In genomic region chr3:161770532-161771386, GRCh38 we compare ENCODE assay signal across 10 cellular contexts.
DNase-seq lines count a peak whose midpoint lies in the region; ATAC-seq and TF ChIP-seq lines count a peak whose summit lies in the region.
"Had no signal": no experiment of that assay in that cellular context is flagged by ENCODE, and none has a peak within 500 bp of the region (broad histone marks: within the 10 kb centered on the region; RNA-seq: fewer than 3 reads in every experiment).

No MANE protein-coding gene starts in this region.

- H3K4me2 ChIP-seq in KMS-11 (peak overlapping the region; percentile 55), trophoblast cell (ENCODE audit: low read length) (no peak overlapping the region)

- H3K36me3 ChIP-seq in KMS-11 (ENCODE audit: insufficient read depth) (no peaks in the 10 kb centered on the region), trophoblast cell (ENCODE audit: control insufficient read depth in 1 of 2, insufficient read depth in 2 of 2, low read length in 2 of 2) (no peaks in the 10 kb centered on the region)

- CTCF ChIA-PET in Calu3 (lab: Charles Lee) = no interaction called here
- CTCF ChIA-PET in HEK293T (lab: Yijun Ruan, JAX) = no interaction called here

- TF ChIP-seq CTCF in KMS-11 (conservative IDR thresholded peaks at IDR 0.05; ENCODE audit: low read depth, low read length) (no peak), Calu3 (IDR thresholded peaks at IDR 0.05; ENCODE audit: unreplicated experiment) (no peak)

- no peak overlapping the region for H2BK120ac ChIP-seq in trophoblast cell (ENCODE audit: insufficient read depth, low read length, poor library complexity)

- H2BK5ac ChIP-seq in trophoblast cell (ENCODE audit: low read depth, low read length, poor library complexity) = no peak overlapping the region

- no peak overlapping the region for H3K4me3 Mint-ChIP-seq in Calu3 (ENCODE audit: low read depth, unreplicated experiment)

- POLR2A ChIA-PET in HEK293T (lab: Yijun Ruan, JAX) = no interaction called here

- intact Hi-C loops in Calu3 (cut with micrococcal nuclease; ENCODE audit: unreplicated experiment) = no loop called here

- peak; percentile 84 for ATAC-seq in HG02571 (IDR thresholded peaks at IDR 0.05; ENCODE audit: unreplicated experiment)

- no CpG with 5 or more reads among the region's 3 CpGs for WGBS in trophoblast cell (ENCODE audit: extremely low coverage, insufficient coverage, insufficient read length)

- H3K4ac ChIP-seq in trophoblast cell (ENCODE audit: low read depth, low read length) = no peak overlapping the region

- H3K36me3 Mint-ChIP-seq in Calu3 (ENCODE audit: insufficient read depth, unreplicated experiment) = no peaks in the 10 kb centered on the region

- H3K18ac ChIP-seq in trophoblast cell (ENCODE audit: low read length) = no peak overlapping the region

- H3K9ac ChIP-seq in KMS-11 = peak overlapping the region; percentile 29; the same call in 1 of the 2 replicates
- no peak overlapping the region for H3K9ac ChIP-seq in trophoblast cell (ENCODE audit: low read length)
- H3K9ac ChIP-seq: parathyroid adenoma had no signal

- peaks cover 3% of the 10 kb centered on the region for H3K9me3 Mint-ChIP-seq in Calu3 (ENCODE audit: low read depth, unreplicated experiment)

- H4K20me1 ChIP-seq in KMS-11 (ENCODE audit: insufficient read depth) = no peaks in the 10 kb centered on the region

- DNase-seq in DMS53 (lab: John Stamatoyannopoulos, UW) (peak; percentile 25), DMS53 treated with DMSO at 0.1 percent for 48 hours (lab: John Stamatoyannopoulos, UW; ENCODE audit: unreplicated experiment) (no peak), trophoblast cell (no peak), Calu3 (no peak), HEK293T (ENCODE audit: extremely low spot score) (no peak), NAMALWA (ENCODE audit: low spot score) (no peak)
- DNase-seq: activated CD4-positive, alpha-beta T cell treated with anti-CD3 and anti-CD28 coated beads, Interleukin-2, amount 50 U/mL, for 48 hours had no signal

- H3K79me2 ChIP-seq in KMS-11 (ENCODE audit: insufficient read depth, low read depth) (no peaks in the 10 kb centered on the region), trophoblast cell (ENCODE audit: control insufficient read depth, insufficient read depth, low read length, poor library complexity) (no peaks in the 10 kb centered on the region)
- H3K79me2 ChIP-seq: parathyroid adenoma had no signal

- no peak overlapping the region for H4K91ac ChIP-seq in trophoblast cell (ENCODE audit: low read depth, low read length)

- peak overlapping the region; percentile 23 for H4K8ac ChIP-seq in trophoblast cell (ENCODE audit: low read depth, low read length)

- H2AK5ac ChIP-seq in trophoblast cell (ENCODE audit: low read length) = no peak overlapping the region

- no peak overlapping the region for H3K14ac ChIP-seq in trophoblast cell (ENCODE audit: low read length)

- no peak overlapping the region for H3K23ac ChIP-seq in trophoblast cell (ENCODE audit: low read length)

- H3K9me3 ChIP-seq in trophoblast cell (ENCODE audit: insufficient read depth, low read depth, low read length) = no peaks in the 10 kb centered on the region

- H3K27me3 Mint-ChIP-seq in Calu3 (ENCODE audit: unreplicated experiment) = no peaks in the 10 kb centered on the region

- no peak overlapping the region for H3K27ac Mint-ChIP-seq in Calu3 (ENCODE audit: unreplicated experiment)

- no peak overlapping the region for H2BK12ac ChIP-seq in trophoblast cell (ENCODE audit: low read length)

- no peak overlapping the region; the same call in 1 of the 2 replicates for H2AFZ ChIP-seq in KMS-11 (ENCODE audit: low read depth)
- H2AFZ ChIP-seq in trophoblast cell (ENCODE audit: insufficient read depth, low read length, poor library complexity) = no peak overlapping the region
- H2AFZ ChIP-seq: parathyroid adenoma had no signal

- no peaks in the 10 kb centered on the region for H3K4me1 Mint-ChIP-seq in Calu3 (ENCODE audit: low read depth, unreplicated experiment)

- H3K27me3 ChIP-seq in KMS-11 (ENCODE audit: insufficient read depth, low read depth) (no peaks in the 10 kb centered on the region), trophoblast cell (ENCODE audit: insufficient read depth, low read length) (no peaks in the 10 kb centered on the region)

- H4K12ac ChIP-seq in trophoblast cell (ENCODE audit: low read depth, low read length) = no peak overlapping the region

- H3K4me3 ChIP-seq in KMS-11 (IDR thresholded peaks at IDR 0.05; ENCODE audit: insufficient read depth, low read depth, low read length) (peak overlapping the region; percentile 3), trophoblast cell (ENCODE audit: low read depth, low read length) (no peak overlapping the region)

- no TSS peak for BruUV-seq in Calu3 (replicated peaks; lab: Mats Ljungman, UMichigan)

- H3K4me1 ChIP-seq in KMS-11 (ENCODE audit: low read depth, poor library complexity, severe bottlenecking) (peaks cover 73% of the 10 kb centered on the region), trophoblast cell (ENCODE audit: control insufficient read depth in 1 of 2, insufficient read depth in 2 of 2, low read length in 2 of 2) (peaks cover 0 to 1% of the 10 kb centered on the region in 2 experiments)
- H3K4me1 ChIP-seq: parathyroid adenoma had no signal

- peaks cover 2% of the 10 kb centered on the region for H3K79me1 ChIP-seq in trophoblast cell (ENCODE audit: low read length)

- peak overlapping the region; percentile 89 for H3K27ac ChIP-seq in KMS-11
- H3K27ac ChIP-seq in trophoblast cell (ENCODE audit: low read depth, low read length) = no peak overlapping the region
- H3K27ac ChIP-seq: parathyroid adenoma had no signal

TF ChIP-seq in HEK293T, 16 proteins besides CTCF, POLR2A, EP300 and RAD21:
- TF ChIP-seq FOXM1 (IDR thresholded peaks at IDR 0.05; ENCODE audit: borderline replicate concordance) = no peak
- no peak for TF ChIP-seq SP1 (IDR thresholded peaks at IDR 0.05)
- no peak for TF ChIP-seq L3MBTL2 (conservative IDR thresholded peaks at IDR 0.05)
- TF ChIP-seq, protein P1, sequence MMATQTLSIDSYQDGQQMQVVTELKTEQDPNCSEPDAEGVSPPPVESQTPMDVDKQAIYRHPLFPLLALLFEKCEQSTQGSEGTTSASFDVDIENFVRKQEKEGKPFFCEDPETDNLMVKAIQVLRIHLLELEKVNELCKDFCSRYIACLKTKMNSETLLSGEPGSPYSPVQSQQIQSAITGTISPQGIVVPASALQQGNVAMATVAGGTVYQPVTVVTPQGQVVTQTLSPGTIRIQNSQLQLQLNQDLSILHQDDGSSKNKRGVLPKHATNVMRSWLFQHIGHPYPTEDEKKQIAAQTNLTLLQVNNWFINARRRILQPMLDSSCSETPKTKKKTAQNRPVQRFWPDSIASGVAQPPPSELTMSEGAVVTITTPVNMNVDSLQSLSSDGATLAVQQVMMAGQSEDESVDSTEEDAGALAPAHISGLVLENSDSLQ (IDR thresholded peaks at IDR 0.05) = no peak
